ENCODE assay signal across 8 cellular contexts in genomic region chr2:170770008-170770303, GRCh38. TPM values are rescaled to one million over a fixed set of nuclear protein-coding genes. Genes with fewer than 3 reads are reported as not detected.
DNase-seq lines count a peak whose midpoint lies in the region; ATAC-seq and TF ChIP-seq lines count a peak whose summit lies in the region.

No MANE protein-coding gene starts in this region.

- H3K27me3 ChIP-seq in brain microvascular endothelial cell (replicated peaks) = peaks cover 8% of the 10 kb centered on the region

- 43 to 50% methylated on average over 4 of the region's 6 CpGs for WGBS in mesodermal cell (ENCODE audit: insufficient coverage in 2 of 2), 2 experiments

- no peaks in the 10 kb centered on the region for H3K9me3 ChIP-seq in mesodermal cell (ENCODE audit: control insufficient read depth, low read length)

- in situ Hi-C loops in brain microvascular endothelial cell (cut with HindIII; ENCODE audit: low pct_ligation_motif_present, low sequenced_read_pairs) (no loop called here), ACHN (cut with HindIII; ENCODE audit: low pct_ligation_motif_present, low pct_unique_long_range_greater_than_20kb, low sequenced_read_pairs) (no loop called here)

- TF ChIP-seq CTCF in GM12875 (IDR thresholded peaks at IDR 0.05; ENCODE audit: borderline replicate concordance, insufficient read depth, low read depth, low read length) (no peak), brain microvascular endothelial cell (IDR thresholded peaks at IDR 0.05; ENCODE audit: low read depth, low read length, missing control alignments) (no peak)

- H3K36me3 ChIP-seq in brain microvascular endothelial cell (replicated peaks) = no peaks in the 10 kb centered on the region
- no peaks in the 10 kb centered on the region for H3K36me3 ChIP-seq in mesodermal cell (ENCODE audit: control insufficient read depth, insufficient read depth, low read length)

- no peak for ATAC-seq in HG03378 (IDR thresholded peaks at IDR 0.05; ENCODE audit: unreplicated experiment)

- peaks cover 3% of the 10 kb centered on the region for H3K4me1 ChIP-seq in mesodermal cell (ENCODE audit: control insufficient read depth, insufficient read depth, low read length, poor library complexity, severe bottlenecking)

- H3K4me3 ChIP-seq in GM12875 (ENCODE audit: low read depth, low read length) = peak overlapping the region; percentile 33
- H3K4me3 ChIP-seq in brain microvascular endothelial cell (ENCODE audit: low read depth, low read length) = peak overlapping the region; percentile 59
- H3K4me3 ChIP-seq in mesodermal cell (ENCODE audit: extremely low read depth, insufficient read depth, low read length, poor library complexity, severe bottlenecking) = peak overlapping the region; percentile 67

- peak; percentile 10 for DNase-seq in NCI-H187 treated with DMSO at 0.1 percent for 48 hours (lab: John Stamatoyannopoulos, UW)
- no peak for DNase-seq in brain microvascular endothelial cell
- DNase-seq in ACHN = no peak
- DNase-seq in foreskin melanocyte = no peak
- DNase-seq in stimulated activated CD4-positive, alpha-beta T cell treated with anti-CD3 and anti-CD28 coated beads, Interleukin-4, amount 100 ng/mL, for 1 hour = no peak

- H3K27ac ChIP-seq in brain microvascular endothelial cell (no peak overlapping the region), mesodermal cell (ENCODE audit: low read depth, low read length, severe bottlenecking) (peak overlapping the region; percentile 74)

RNA-seq across cellular contexts. Expression of gene ERICH2, which starts 0.2 kb away (rescaled TPM):
- 3.1 TPM for polyA plus RNA-seq in mesodermal cell (2013, experiment 1 of 2)
- 4.3 TPM for polyA plus RNA-seq in mesodermal cell (2013, experiment 2 of 2)

RNA-seq across cellular contexts. Expression of gene GAD1, which starts 46.7 kb away (rescaled TPM):
- polyA plus RNA-seq in mesodermal cell (2013, experiment 1 of 2) = 65.2 TPM
- polyA plus RNA-seq in mesodermal cell (2013, experiment 2 of 2) = 47.4 TPM

RNA-seq across cellular contexts. Expression of gene SP5, which starts 54.8 kb away (rescaled TPM):
- 10.0 TPM for polyA plus RNA-seq in mesodermal cell (2013, experiment 1 of 2)
- 6.6 TPM for polyA plus RNA-seq in mesodermal cell (2013, experiment 2 of 2)
